Comparison of ENCODE assay signal across 12 cellular contexts in genomic region chr19:33312065-33312464, GRCh38. TPM values are rescaled to one million over a fixed set of nuclear protein-coding genes. Genes with fewer than 3 reads are reported as not detected.
DNase-seq lines count a peak whose midpoint lies in the region; ATAC-seq and TF ChIP-seq lines count a peak whose summit lies in the region.
"Had no signal": no experiment of that assay in that cellular context is flagged by ENCODE, and none has a peak within 500 bp of the region (broad histone marks: within the 10 kb centered on the region; RNA-seq: fewer than 3 reads in every experiment).

No MANE protein-coding gene starts in this region.

- H4K20me1 ChIP-seq in DND-41 (ENCODE audit: insufficient read depth, low read length) (no peaks in the 10 kb centered on the region), OCI-LY7 (ENCODE audit: insufficient read depth, low read length) (no peaks in the 10 kb centered on the region)

- no peaks in the 10 kb centered on the region for H3K9me2 ChIP-seq in OCI-LY7 (ENCODE audit: insufficient read depth, low read length)

- DNase-seq in DND-41 (peak; percentile 23), OCI-LY7 (ENCODE audit: low spot score) (peak; percentile 27), prostate gland (ENCODE audit: low spot score) (no peak), breast epithelium (ENCODE audit: low spot score in 2 of 2) (no peak), NCI-H82 treated with DMSO at 0.1 percent for 48 hours (lab: John Stamatoyannopoulos, UW; ENCODE audit: unreplicated experiment) (no peak), NCI-H2171 (lab: John Stamatoyannopoulos, UW) (no peak)
- DNase-seq: ACHN; CD8-positive, alpha-beta T cell; EL had no signal

- H3K36me3 ChIP-seq in DND-41 (ENCODE audit: insufficient read depth, low read length) (no peaks in the 10 kb centered on the region), OCI-LY7 (ENCODE audit: insufficient read depth, low read length) (no peaks in the 10 kb centered on the region), prostate gland (no peaks in the 10 kb centered on the region), breast epithelium (no peaks in the 10 kb centered on the region)

- no peaks in the 10 kb centered on the region for H3K9me3 ChIP-seq in DND-41 (ENCODE audit: insufficient read depth, low read length, severe bottlenecking)
- H3K9me3 ChIP-seq in OCI-LY7 (ENCODE audit: low read length) = no peaks in the 10 kb centered on the region; the same call in 1 of the 2 replicates
- no peaks in the 10 kb centered on the region for H3K9me3 ChIP-seq in prostate gland
- H3K9me3 ChIP-seq in breast epithelium = no peaks in the 10 kb centered on the region

- TF ChIP-seq POLR2A in prostate gland (IDR thresholded peaks at IDR 0.05) = no peak
- TF ChIP-seq POLR2A in breast epithelium (IDR thresholded peaks at IDR 0.05) = no peak

- TF ChIP-seq CTCF in DND-41 (IDR thresholded peaks at IDR 0.05; ENCODE audit: borderline replicate concordance, extremely low read depth, low read length, poor library complexity, severe bottlenecking) = no peak
- TF ChIP-seq CTCF in OCI-LY7 (conservative IDR thresholded peaks at IDR 0.05; ENCODE audit: low read length) = no peak
- no peak for TF ChIP-seq CTCF in prostate gland (IDR thresholded peaks at IDR 0.05)
- TF ChIP-seq CTCF in breast epithelium (IDR thresholded peaks at IDR 0.05) = no peak

- H3K4me3 ChIP-seq in DND-41 (ENCODE audit: low read depth in 1 of 2, low read length in 2 of 2) (no peak overlapping the region), OCI-LY7 (ENCODE audit: low read depth, low read length, poor library complexity, severe bottlenecking) (no peak overlapping the region), prostate gland (no peak overlapping the region), breast epithelium (no peak overlapping the region)
- H3K4me3 ChIP-seq: GM23338 had no signal

- no peaks in the 10 kb centered on the region for H3K4me1 ChIP-seq in DND-41 (ENCODE audit: insufficient read depth, low read length)
- peaks cover 5% of the 10 kb centered on the region for H3K4me1 ChIP-seq in OCI-LY7 (ENCODE audit: insufficient read depth, low read length, poor library complexity, severe bottlenecking)
- peaks cover 11% of the 10 kb centered on the region for H3K4me1 ChIP-seq in prostate gland (replicated peaks)
- H3K4me1 ChIP-seq in breast epithelium = no peaks in the 10 kb centered on the region

- H3K4me2 ChIP-seq in DND-41 (ENCODE audit: insufficient read depth, low read length) (no peak overlapping the region), OCI-LY7 (ENCODE audit: low read length) (0 out of 2 replicates have a peak overlapping the region, but pooled peaks have one; percentile 1)
- H3K4me2 ChIP-seq: GM23338 had no signal

- CTCF ChIA-PET in OCI-LY7 (lab: Charles Lee; ENCODE audit: unreplicated experiment) = no interaction called here

- 94% methylated on average over 6 of the region's 6 CpGs for WGBS in prostate gland

- no peak overlapping the region for H3K27ac ChIP-seq in DND-41 (ENCODE audit: low read length)
- H3K27ac ChIP-seq in OCI-LY7 (ENCODE audit: low read depth, low read length, poor library complexity, severe bottlenecking) = no peak overlapping the region
- peak overlapping the region; percentile 86 to 89 for H3K27ac ChIP-seq in prostate gland
- no peak overlapping the region for H3K27ac ChIP-seq in breast epithelium

- H3K79me2 ChIP-seq in DND-41 (ENCODE audit: insufficient read depth, low read length) = no peaks in the 10 kb centered on the region
- no peaks in the 10 kb centered on the region for H3K79me2 ChIP-seq in OCI-LY7 (ENCODE audit: insufficient read depth, low read depth, low read length)

- POLR2A ChIA-PET in OCI-LY7 (lab: Charles Lee) = interaction anchor here (0.7 kb wide), 1 partner anchor 177 kb away, joined by 4 read pairs; no protein-coding TSS in a partner anchor

- H3K27me3 ChIP-seq in DND-41 (ENCODE audit: insufficient read depth, low read length, poor library complexity) = no peaks in the 10 kb centered on the region
- H3K27me3 ChIP-seq in prostate gland (replicated peaks; ENCODE audit: insufficient read depth) = no peaks in the 10 kb centered on the region
- H3K27me3 ChIP-seq in breast epithelium = no peaks in the 10 kb centered on the region

- ATAC-seq in DND-41 (ENCODE audit: insufficient read depth, low read depth) = peak; percentile 69
- peak; percentile 41 for ATAC-seq in esophagus mucosa
- ATAC-seq in HG03469 (IDR thresholded peaks at IDR 0.05; ENCODE audit: unreplicated experiment) = no peak
- ATAC-seq: CD8-positive, alpha-beta T cell had no signal

- no TSS peak for BruUV-seq in OCI-LY7 (replicated peaks; lab: Mats Ljungman, UMichigan)

- H2AFZ ChIP-seq in DND-41 (ENCODE audit: low read depth, low read length) (no peak overlapping the region), OCI-LY7 (ENCODE audit: low read length) (peak overlapping the region; percentile 30; the same call in 1 of the 2 replicates)
- H2AFZ ChIP-seq: GM23338 had no signal

- intact Hi-C loops in OCI-LY7 (cut with micrococcal nuclease; ENCODE audit: unreplicated experiment) = no loop called here
- intact Hi-C loops in prostate gland (cut with DNase I) = no loop called here
- intact Hi-C loops in breast epithelium (cut with DNase I; ENCODE audit: low total_unique reads) = no loop called here

- no peak overlapping the region for H3K9ac ChIP-seq in DND-41 (ENCODE audit: low read depth, low read length)

RNA-seq across cellular contexts. Expression of gene CEBPA, which starts 9.7 kb away (rescaled TPM):
- 2.1 and 2.8 TPM in 2 replicates for total RNA-seq in OCI-LY7 (2014; rRNA removed; shearing (Covaris generic))
- total RNA-seq in OCI-LY7 (2022) = 1.8 and 2.5 TPM in 2 replicates
- total RNA-seq in esophagus mucosa = 18.3 TPM
- total RNA-seq in prostate gland = 10 to 100 TPM; 25.2 to 58.7 TPM
- 100 to 1,000 TPM in 1 of 3 donors, 10 to 100 TPM in 2; 35.1 to 263 (median 67.5) TPM for total RNA-seq in breast epithelium

Comparison
In these comparisons a context has a peak if more than half of its experiments do, and no peak if none do; other contexts are left out.
1. DNase-seq: peak in DND-41 (single experiment) and OCI-LY7 (single experiment); none in prostate gland (single experiment), breast epithelium (0 of 2), NCI-H82 treated with DMSO at 0.1 percent for 48 hours (single experiment) and NCI-H2171 (single experiment).
2. H3K27ac ChIP-seq: peak in prostate gland (2 of 2); none in DND-41 (single experiment), OCI-LY7 (single experiment) and breast epithelium (0 of 2).